10 cellular contexts compared by ENCODE assay signal in genomic region chr17:18246880-18247612, GRCh38. TPM values are rescaled to one million over a fixed set of nuclear protein-coding genes. Genes with fewer than 3 reads are reported as not detected.
DNase-seq lines count a peak whose midpoint lies in the region; ATAC-seq and TF ChIP-seq lines count a peak whose summit lies in the region.
"Had no signal": no experiment of that assay in that cellular context is flagged by ENCODE, and none has a peak within 500 bp of the region (broad histone marks: within the 10 kb centered on the region; RNA-seq: fewer than 3 reads in every experiment).

No MANE protein-coding gene starts in this region.

- peak; percentile 72 for DNase-seq in activated CD8-positive, alpha-beta memory T cell treated with anti-CD3 and anti-CD28 coated beads for 24 hours
- DNase-seq in activated CD8-positive, alpha-beta memory T cell treated with anti-CD3 and anti-CD28 coated beads, Interleukin-2, amount 50 U/mL, for 4 hours: no peak
- DNase-seq in NCI-H748 (lab: John Stamatoyannopoulos, UW; ENCODE audit: unreplicated experiment) (peak; percentile 96), cardiac fibroblast (ENCODE audit: low read depth in 2 of 2) (peak; percentile 40), left lobe of liver (ENCODE audit: low spot score) (no peak), upper lobe of left lung (peak; percentile 85 to 91), D341Med (ENCODE audit: low spot score) (no peak)
- DNase-seq: naive thymus-derived CD8-positive, alpha-beta T cell had no signal

- 70 to 71% methylated on average over 32 to 44 of the region's 46 CpGs for WGBS in upper lobe of left lung, 2 donors

- peaks cover 4 to 23% (median 15%) of the 10 kb centered on the region in 4 donors for H3K4me1 ChIP-seq in upper lobe of left lung

- TF ChIP-seq EP300 in upper lobe of left lung (IDR thresholded peaks at IDR 0.05): no peak

- ATAC-seq in left lobe of liver (peak; percentile 11), upper lobe of left lung (ENCODE audit: low FRiP score in 2 of 2) (peak; percentile 64 to 82), GM18870 (IDR thresholded peaks at IDR 0.05; ENCODE audit: unreplicated experiment) (no peak)
- ATAC-seq: CD8-positive, alpha-beta T cell had no signal

- TF ChIP-seq POLR2A in upper lobe of left lung (IDR thresholded peaks at IDR 0.05): no peak

- H3K27ac ChIP-seq in upper lobe of left lung: peak overlapping the region in 3 of 4 donors; percentile 21 to 55 (median 30)

- no peaks in the 10 kb centered on the region for H3K27me3 ChIP-seq in upper lobe of left lung

- TF ChIP-seq CTCF in cardiac fibroblast (IDR thresholded peaks at IDR 0.05; ENCODE audit: low read depth, low read length): no peak
- no peak for TF ChIP-seq CTCF in upper lobe of left lung (IDR thresholded peaks at IDR 0.05)

- no peaks in the 10 kb centered on the region for H3K9me3 ChIP-seq in upper lobe of left lung

- no peak overlapping the region for H3K4me3 ChIP-seq in cardiac fibroblast (replicated peaks in 1 of 2; ENCODE audit: low read depth in 2 of 2, low read length in 2 of 2)
- H3K4me3 ChIP-seq in upper lobe of left lung: peak overlapping the region in 2 of 4 donors; percentile 33 to 38

- H3K36me3 ChIP-seq in upper lobe of left lung: peaks cover 18 to 97% (median 87%) of the 10 kb centered on the region in 4 donors

RNA-seq across cellular contexts. Expression of gene FLII, which starts 11.5 kb away (rescaled TPM):
- total RNA-seq in left lobe of liver (102 TPM), upper lobe of left lung (100 to 1,000 TPM; 313 to 552 (median 376) TPM)

RNA-seq across cellular contexts. Expression of gene MIEF2, which starts 13.4 kb away (rescaled TPM):
- 6.4 TPM for total RNA-seq in left lobe of liver
- 10 to 100 TPM; 17.2 to 79.3 (median 31.8) TPM for total RNA-seq in upper lobe of left lung

RNA-seq across cellular contexts. Expression of gene LLGL1, which starts 21.6 kb away (rescaled TPM):
- total RNA-seq in left lobe of liver (3.3 TPM), upper lobe of left lung (10 to 100 TPM in 5 of 6 donors, 1 to 10 TPM in 1; 9.8 to 16.4 (median 13.8) TPM)

Comparison
In these comparisons a context has a peak if more than half of its experiments do, and no peak if none do; other contexts are left out.
1. DNase-seq: peak in activated CD8-positive, alpha-beta memory T cell treated with anti-CD3 and anti-CD28 coated beads for 24 hours (single experiment), NCI-H748 (single experiment), cardiac fibroblast (2 of 2) and upper lobe of left lung (2 of 2); none in activated CD8-positive, alpha-beta memory T cell treated with anti-CD3 and anti-CD28 coated beads, Interleukin-2, amount 50 U/mL, for 4 hours (single experiment), left lobe of liver (single experiment) and D341Med (single experiment).